Comparison of ENCODE assay signal across 8 cellular contexts in genomic region chr4:71184195-71184781, GRCh38.
DNase-seq lines count a peak whose midpoint lies in the region; ATAC-seq and FAIRE-seq lines count a peak whose summit lies in the region.

No MANE protein-coding gene starts in this region.

- no peaks in the 10 kb centered on the region for H3K9me3 Mint-ChIP-seq in activated T-cell treated with anti-CD3 and anti-CD28 coated beads, Interleukin-2, amount 50 U/mL, for 72 hours

- FAIRE-seq in GM19239 (lab: Jason Lieb, UNC) = peak; percentile 97

- ATAC-seq in HG03135 (IDR thresholded peaks at IDR 0.05; ENCODE audit: unreplicated experiment) = peak; percentile 71
- ATAC-seq in activated T-cell treated with anti-CD3 and anti-CD28 coated beads, Interleukin-2, amount 50 U/mL, for 72 hours (replicated peaks in 1 of 2) = no peak
- ATAC-seq in sciatic nerve = no peak

- H3K27ac Mint-ChIP-seq in activated T-cell treated with anti-CD3 and anti-CD28 coated beads, Interleukin-2, amount 50 U/mL, for 72 hours = no peak overlapping the region

- H3K4me1 Mint-ChIP-seq in activated T-cell treated with anti-CD3 and anti-CD28 coated beads, Interleukin-2, amount 50 U/mL, for 72 hours (ENCODE audit: low read depth) = peaks cover 27% of the 10 kb centered on the region

- DNase-seq in DMS114 treated with DMSO at 0.1 percent for 48 hours (lab: John Stamatoyannopoulos, UW; ENCODE audit: unreplicated experiment) (peak; percentile 9), GM19239 (ENCODE audit: insufficient read length, low spot score) (peak; percentile 59), NCI-H510A treated with DMSO at 0.1 percent for 48 hours (lab: John Stamatoyannopoulos, UW) (peak; percentile 84), glomerular visceral epithelial cell (ENCODE audit: extremely low spot score) (peak; percentile 62), sciatic nerve (ENCODE audit: low spot score) (peak; percentile 68), KG1 (lab: John Stamatoyannopoulos, UW) (no peak)
- peak; percentile 34 to 43 for DNase-seq in activated T-cell treated with anti-CD3 and anti-CD28 coated beads, Interleukin-2, amount 50 U/mL, for 72 hours

- peaks cover 37% of the 10 kb centered on the region for H3K27me3 Mint-ChIP-seq in activated T-cell treated with anti-CD3 and anti-CD28 coated beads, Interleukin-2, amount 50 U/mL, for 72 hours (ENCODE audit: low read depth)

- H3K36me3 Mint-ChIP-seq in activated T-cell treated with anti-CD3 and anti-CD28 coated beads, Interleukin-2, amount 50 U/mL, for 72 hours (ENCODE audit: insufficient read depth in 2 of 2) = peaks cover 0 to 4% of the 10 kb centered on the region in 2 donors

- peak overlapping the region in 1 of 2 donors; percentile 46 for H3K4me3 Mint-ChIP-seq in activated T-cell treated with anti-CD3 and anti-CD28 coated beads, Interleukin-2, amount 50 U/mL, for 72 hours

- intact Hi-C loops in sciatic nerve (cut with DNase I) = no loop called here
